ENCODE assay signal across 8 cellular contexts in the genomic region with DNA sequence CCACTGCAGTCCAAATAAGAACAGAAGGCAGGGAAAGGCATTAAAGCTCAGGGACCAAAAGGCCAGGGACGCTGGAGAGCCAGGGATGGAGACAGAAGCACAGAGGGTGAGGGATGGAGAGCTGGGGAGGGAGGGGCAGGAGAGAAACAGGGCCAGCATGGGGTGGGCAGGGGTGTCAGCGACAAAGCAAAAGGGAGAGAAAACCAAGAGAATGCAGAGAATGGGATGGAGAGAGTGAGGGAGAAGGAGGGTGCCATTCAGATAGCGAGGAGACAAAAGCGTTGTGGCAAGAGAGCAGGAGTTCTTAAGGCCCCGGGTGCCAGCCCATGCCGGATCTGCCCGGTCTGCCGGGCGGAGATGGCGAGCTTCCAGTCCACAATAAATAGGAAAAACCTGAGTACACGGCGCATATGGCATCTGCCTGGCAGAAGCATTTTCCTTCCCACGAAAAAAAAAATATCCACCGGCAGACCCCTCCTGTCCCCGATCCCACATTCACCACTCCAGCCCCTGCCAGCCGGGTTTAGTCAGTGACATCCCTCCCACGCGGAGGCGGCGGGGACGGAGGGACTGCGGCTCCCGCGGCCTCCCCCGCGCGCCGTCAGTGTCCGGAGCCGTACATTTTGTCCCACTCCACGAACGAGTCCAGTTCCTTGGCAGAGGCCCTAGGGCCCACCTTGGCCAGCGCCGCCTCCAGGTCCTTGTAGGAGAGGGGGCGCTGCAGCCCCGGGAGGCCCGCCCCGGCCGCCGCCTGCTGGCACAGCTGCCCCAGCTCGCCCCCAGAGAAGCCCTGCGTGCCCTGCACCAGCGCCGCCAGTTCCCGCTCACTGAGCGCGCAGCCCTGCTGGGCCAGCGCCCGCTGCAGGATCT. TPM values are rescaled to one million over a fixed set of nuclear protein-coding genes. Genes with fewer than 3 reads are reported as not detected.
DNase-seq lines count a peak whose midpoint lies in the region; ATAC-seq and TF ChIP-seq lines count a peak whose summit lies in the region.

No MANE protein-coding gene starts in this region.

- no peak for TF ChIP-seq CTCF in chondrocyte (IDR thresholded peaks at IDR 0.05)

- H3K4me1 Mint-ChIP-seq in chondrocyte (ENCODE audit: low read depth) = peaks cover 29% of the 10 kb centered on the region

- DNase-seq in NCI-H510A treated with DMSO at 0.1 percent for 48 hours (lab: John Stamatoyannopoulos, UW) (peak; percentile 28), NCI-H510A (lab: John Stamatoyannopoulos, UW) (no peak), NCI-H460 (ENCODE audit: extremely low read depth, low read depth) (peak; percentile 28), chondrocyte (ENCODE audit: low spot score) (no peak), mucosa of gallbladder (ENCODE audit: low spot score) (peak; percentile 41), dermis blood vessel endothelial cell (no peak)

- no peak for ATAC-seq in HG03521 (IDR thresholded peaks at IDR 0.05; ENCODE audit: unreplicated experiment)
- no peak for ATAC-seq in GM21737 (IDR thresholded peaks at IDR 0.05; ENCODE audit: unreplicated experiment)

- H3K27ac Mint-ChIP-seq in chondrocyte (ENCODE audit: unreplicated experiment) = peak overlapping the region; percentile 70

- H3K4me3 Mint-ChIP-seq in chondrocyte (ENCODE audit: unreplicated experiment) = peak overlapping the region; percentile 67

- no peaks in the 10 kb centered on the region for H3K9me3 Mint-ChIP-seq in chondrocyte (ENCODE audit: low read depth)

- H3K36me3 Mint-ChIP-seq in chondrocyte (ENCODE audit: low read depth) = no peaks in the 10 kb centered on the region

- H3K27me3 Mint-ChIP-seq in chondrocyte (ENCODE audit: low read depth) = no peaks in the 10 kb centered on the region

RNA-seq across cellular contexts. Expression of a gene that starts 28.4 kb away (rescaled TPM):
- total RNA-seq in NCI-H460 (2014; rRNA removed; shearing (Covaris generic)) = 0.06 and 0.10 TPM in 2 replicates
- polyA plus RNA-seq in NCI-H460 (2014; cell fraction: nucleus; rRNA removed) = 0.14 TPM in 1 of 2 replicates, not detected in the other
- 0.26 to 0.30 TPM in 2 of 3 replicates, not detected in the other for total RNA-seq in chondrocyte
- 0.75 TPM for total RNA-seq in mucosa of gallbladder
- total RNA-seq in dermis blood vessel endothelial cell = 0.74 and 1.2 TPM in 2 replicates

Comparison
In these comparisons a context has a peak if more than half of its experiments do, and no peak if none do; other contexts are left out.
1. DNase-seq: peak in NCI-H510A treated with DMSO at 0.1 percent for 48 hours (single experiment), NCI-H460 (single experiment) and mucosa of gallbladder (single experiment); none in NCI-H510A (single experiment), chondrocyte (single experiment) and dermis blood vessel endothelial cell (single experiment).